In genomic region chr20:9442858-9443257, GRCh38 we compare ENCODE assay signal across 8 cellular contexts.
DNase-seq lines count a peak whose midpoint lies in the region; ATAC-seq and TF ChIP-seq lines count a peak whose summit lies in the region.

No MANE protein-coding gene starts in this region.

- H3K79me2 ChIP-seq in KMS-11 (ENCODE audit: insufficient read depth, low read depth) (no peaks in the 10 kb centered on the region), trophoblast cell (ENCODE audit: control insufficient read depth, insufficient read depth, low read length, poor library complexity) (no peaks in the 10 kb centered on the region)

- H3K14ac ChIP-seq in trophoblast cell (ENCODE audit: low read length): no peak overlapping the region

- no peak overlapping the region for H4K91ac ChIP-seq in trophoblast cell (ENCODE audit: low read depth, low read length)

- no peak overlapping the region for H2BK120ac ChIP-seq in trophoblast cell (ENCODE audit: insufficient read depth, low read length, poor library complexity)

- no peak overlapping the region for H3K18ac ChIP-seq in trophoblast cell (ENCODE audit: low read length)

- no peaks in the 10 kb centered on the region for H4K20me1 ChIP-seq in KMS-11 (ENCODE audit: insufficient read depth)

- ATAC-seq in GM18502 (IDR thresholded peaks at IDR 0.05; ENCODE audit: poor library complexity, unreplicated experiment) (peak; percentile 86), GM21529 (IDR thresholded peaks at IDR 0.05; ENCODE audit: unreplicated experiment) (peak; percentile 62), lower lobe of right lung (no peak)

- no peak overlapping the region for H2AK5ac ChIP-seq in trophoblast cell (ENCODE audit: low read length)

- H3K9me3 ChIP-seq in trophoblast cell (ENCODE audit: insufficient read depth, low read depth, low read length): no peaks in the 10 kb centered on the region
- H3K9me3 ChIP-seq in lower lobe of right lung: no peaks in the 10 kb centered on the region

- intact Hi-C loops in lower lobe of right lung (cut with DNase I): no loop called here

- H2BK5ac ChIP-seq in trophoblast cell (ENCODE audit: low read depth, low read length, poor library complexity): no peak overlapping the region

- H3K4me3 ChIP-seq in KMS-11 (IDR thresholded peaks at IDR 0.05; ENCODE audit: insufficient read depth, low read depth, low read length): no peak overlapping the region
- no peak overlapping the region for H3K4me3 ChIP-seq in choroid plexus epithelial cell (ENCODE audit: low read depth, low read length)
- H3K4me3 ChIP-seq in trophoblast cell (ENCODE audit: low read depth, low read length): no peak overlapping the region
- H3K4me3 ChIP-seq in lower lobe of right lung: no peak overlapping the region

- H3K4me1 ChIP-seq in KMS-11 (ENCODE audit: low read depth, poor library complexity, severe bottlenecking): peaks cover 86% of the 10 kb centered on the region
- no peaks in the 10 kb centered on the region for H3K4me1 ChIP-seq in trophoblast cell (ENCODE audit: control insufficient read depth in 1 of 2, insufficient read depth in 2 of 2, low read length in 2 of 2)
- no peaks in the 10 kb centered on the region for H3K4me1 ChIP-seq in lower lobe of right lung

- H3K4ac ChIP-seq in trophoblast cell (ENCODE audit: low read depth, low read length): no peak overlapping the region

- no peaks in the 10 kb centered on the region for H3K27me3 ChIP-seq in KMS-11 (ENCODE audit: insufficient read depth, low read depth)
- no peaks in the 10 kb centered on the region for H3K27me3 ChIP-seq in trophoblast cell (ENCODE audit: insufficient read depth, low read length)
- H3K27me3 ChIP-seq in lower lobe of right lung (ENCODE audit: low read depth): no peaks in the 10 kb centered on the region

- TF ChIP-seq CTCF in KMS-11 (conservative IDR thresholded peaks at IDR 0.05; ENCODE audit: low read depth, low read length) (no peak), choroid plexus epithelial cell (conservative IDR thresholded peaks at IDR 0.05; ENCODE audit: low read depth, low read length) (no peak), lower lobe of right lung (IDR thresholded peaks at IDR 0.05) (no peak)

- DNase-seq in choroid plexus epithelial cell (ENCODE audit: low read depth) (peak; percentile 22), HUDEP-2 (lab: John Stamatoyannopoulos, UW; ENCODE audit: unreplicated experiment in 76 of 76) (no peak), mesenteric fat pad (ENCODE audit: low spot score) (no peak), trophoblast cell (no peak), lower lobe of right lung (no peak)

- no peaks in the 10 kb centered on the region for H3K36me3 ChIP-seq in KMS-11 (ENCODE audit: insufficient read depth)
- no peaks in the 10 kb centered on the region for H3K36me3 ChIP-seq in trophoblast cell (ENCODE audit: control insufficient read depth in 1 of 2, insufficient read depth in 2 of 2, low read length in 2 of 2)
- H3K36me3 ChIP-seq in lower lobe of right lung: peaks cover 17% of the 10 kb centered on the region

- no peak overlapping the region for H2AFZ ChIP-seq in KMS-11 (ENCODE audit: low read depth)
- no peak overlapping the region for H2AFZ ChIP-seq in trophoblast cell (ENCODE audit: insufficient read depth, low read length, poor library complexity)

- no peak overlapping the region for H3K23ac ChIP-seq in trophoblast cell (ENCODE audit: low read length)

- peak overlapping the region; percentile 73 for H3K4me2 ChIP-seq in KMS-11
- H3K4me2 ChIP-seq in trophoblast cell (ENCODE audit: low read length): no peak overlapping the region

- no peak overlapping the region for H2BK12ac ChIP-seq in trophoblast cell (ENCODE audit: low read length)

- H3K79me1 ChIP-seq in trophoblast cell (ENCODE audit: low read length): no peaks in the 10 kb centered on the region

- H3K9ac ChIP-seq in KMS-11 (peak overlapping the region; percentile 27; the same call in 1 of the 2 replicates), trophoblast cell (ENCODE audit: low read length) (no peak overlapping the region)

- H4K12ac ChIP-seq in trophoblast cell (ENCODE audit: low read depth, low read length): no peak overlapping the region

- peak overlapping the region; percentile 92 for H3K27ac ChIP-seq in KMS-11
- H3K27ac ChIP-seq in trophoblast cell (ENCODE audit: low read depth, low read length): no peak overlapping the region
- no peak overlapping the region for H3K27ac ChIP-seq in lower lobe of right lung

- H4K8ac ChIP-seq in trophoblast cell (ENCODE audit: low read depth, low read length): no peak overlapping the region

Comparison
In these comparisons a context has a peak if more than half of its experiments do, and no peak if none do; other contexts are left out.
1. ATAC-seq: peak in GM18502 (single experiment) and GM21529 (single experiment); none in lower lobe of right lung (0 of 2).